In the genomic region with DNA sequence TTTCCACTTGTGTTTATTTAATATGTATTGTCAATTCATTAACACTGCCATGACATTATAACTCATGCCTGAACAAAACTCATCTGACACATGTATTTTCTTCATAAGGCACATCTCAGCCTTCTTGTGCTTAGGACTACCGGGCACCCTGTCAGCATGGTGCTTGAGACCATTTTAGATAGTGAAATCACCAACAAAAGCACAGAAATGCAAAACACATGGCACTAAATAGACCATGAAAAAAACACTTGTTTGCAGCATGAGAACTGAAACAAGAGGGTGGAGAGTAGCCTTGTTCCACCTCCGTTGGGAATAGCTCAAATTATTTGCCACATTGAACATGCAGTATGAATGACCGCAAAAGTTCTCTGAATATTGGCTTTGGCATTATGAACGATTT, we compare ENCODE assay signal across 29 cellular contexts.
"Had no signal": no experiment of that assay in that cellular context is flagged by ENCODE, and none has a peak within 500 bp of the region (broad histone marks: within the 10 kb centered on the region; RNA-seq: fewer than 3 reads in every experiment).

No MANE protein-coding gene starts in this region.

- H3K27me3 Mint-ChIP-seq: naive thymus-derived CD8-positive, alpha-beta T cell; stimulated activated naive B cell treated with anti-CD40 and anti-IgM and Interleukin-4, amounts not matched to agents 10 μg/mL and 1 μg/mL and 100 μg/mL, for 72 hours had no signal

- H3K4me3 ChIP-seq: left lung, lower lobe of right lung, pancreas, prostate gland, skin epidermis, stomach, testis, thyroid gland, transverse colon, upper lobe of left lung, vagina had no signal

- H3K27ac ChIP-seq: left lung, lower lobe of right lung, pancreas, prostate gland, skin epidermis, stomach, testis, thyroid gland, transverse colon, upper lobe of left lung, vagina had no signal

- H3K9me3 Mint-ChIP-seq: nephron, neural crest cell had no signal

- H3K27ac Mint-ChIP-seq: immature natural killer cell; naive thymus-derived CD8-positive, alpha-beta T cell; nephron; stimulated activated naive B cell treated with anti-CD40 and anti-IgM and Interleukin-4, amounts not matched to agents 10 μg/mL and 1 μg/mL and 100 μg/mL, for 72 hours had no signal

- H3K4me3 Mint-ChIP-seq: immature natural killer cell; naive thymus-derived CD8-positive, alpha-beta T cell; nephron; neural crest cell; stimulated activated naive B cell treated with anti-CD40 and anti-IgM and Interleukin-4, amounts not matched to agents 10 μg/mL and 1 μg/mL and 100 μg/mL, for 72 hours had no signal

- H3K4me1 ChIP-seq: left lung, lower lobe of right lung, pancreas, prostate gland, stomach, testis, thyroid gland, transverse colon, upper lobe of left lung, vagina had no signal

- H3K27me3 ChIP-seq: left lung, pancreas, stomach, testis, thyroid gland, transverse colon, upper lobe of left lung, vagina had no signal

- DNase-seq: immature natural killer cell; kidney; left colon; left lung; lower lobe of right lung; mammary epithelial cell; mesenchymal stem cell; naive thymus-derived CD8-positive, alpha-beta T cell; nucleus accumbens; pancreas; posterior cingulate gyrus; right cardiac atrium; stimulated activated CD4-positive, alpha-beta T cell treated with anti-CD3 and anti-CD28 coated beads, Interleukin-12 subunit alpha, Interleukin-12 subunit beta, amount 100 ng/mL, for 4 hours; stimulated activated CD4-positive, alpha-beta T cell treated with anti-CD3 and anti-CD28 coated beads, Interleukin-15, amount 100 ng/mL, for 24 hours; stimulated activated CD4-positive, alpha-beta T cell treated with anti-CD3 and anti-CD28 coated beads, Interleukin-2, amount 100 ng/mL, for 24 hours; stimulated activated CD4-positive, alpha-beta T cell treated with anti-CD3 and anti-CD28 coated beads, Interleukin-4, amount 100 ng/mL, for 1 hour; stimulated activated naive B cell treated with anti-CD40 and anti-IgM and Interleukin-4, amounts not matched to agents 10 μg/mL and 1 μg/mL and 100 μg/mL, for 72 hours; stimulated activated naive CD8-positive, alpha-beta T cell treated with anti-CD3 and anti-CD28 coated beads, Interleukin-15, Interleukin-2, amounts not matched to agents 100 U/mL and 50 U/mL, for 24 hours; stomach; testis; transverse colon; upper lobe of left lung had no signal

- ATAC-seq: left colon; left lung; lower lobe of right lung; naive thymus-derived CD8-positive, alpha-beta T cell; pancreas; right cardiac atrium; sciatic nerve; stimulated activated naive B cell treated with anti-CD40 and anti-IgM and Interleukin-4, amounts not matched to agents 10 μg/mL and 1 μg/mL and 100 μg/mL, for 72 hours; stimulated activated naive CD8-positive, alpha-beta T cell treated with anti-CD3 and anti-CD28 coated beads, Interleukin-15, Interleukin-2, amounts not matched to agents 100 U/mL and 50 U/mL, for 24 hours had no signal

- H3K4me1 Mint-ChIP-seq: immature natural killer cell; naive thymus-derived CD8-positive, alpha-beta T cell; nephron; stimulated activated naive B cell treated with anti-CD40 and anti-IgM and Interleukin-4, amounts not matched to agents 10 μg/mL and 1 μg/mL and 100 μg/mL, for 72 hours had no signal

- H3K36me3 Mint-ChIP-seq: immature natural killer cell; naive thymus-derived CD8-positive, alpha-beta T cell; stimulated activated naive B cell treated with anti-CD40 and anti-IgM and Interleukin-4, amounts not matched to agents 10 μg/mL and 1 μg/mL and 100 μg/mL, for 72 hours had no signal

- H3K36me3 ChIP-seq: left lung, lower lobe of right lung, pancreas, prostate gland, stomach, thyroid gland, transverse colon, upper lobe of left lung, vagina had no signal

- H3K9me3 ChIP-seq: left lung, lower lobe of right lung, pancreas, prostate gland, stomach, testis, thyroid gland, transverse colon, upper lobe of left lung, vagina had no signal
